16 cellular contexts compared by ENCODE assay signal in the genomic region with DNA sequence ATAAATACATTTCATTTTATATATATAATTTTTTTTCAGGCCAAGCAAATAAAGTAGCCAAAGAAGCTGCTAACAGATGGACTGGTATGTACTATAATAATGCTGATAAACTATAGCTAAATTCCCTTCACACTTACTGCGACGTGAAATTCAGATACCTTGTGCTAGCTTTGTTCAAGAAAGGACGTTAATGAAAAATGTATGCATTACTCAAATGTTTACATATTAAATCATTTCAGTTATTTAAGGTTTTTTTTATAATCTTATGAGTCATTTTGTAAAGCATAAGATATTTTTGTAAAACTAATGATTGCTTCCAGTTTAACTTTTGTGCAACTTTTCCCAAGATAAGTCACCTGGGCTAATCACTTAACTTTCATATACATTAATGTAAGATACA.
"Had no signal": no experiment of that assay in that cellular context is flagged by ENCODE, and none has a peak within 500 bp of the region (broad histone marks: within the 10 kb centered on the region; RNA-seq: fewer than 3 reads in every experiment).

No MANE protein-coding gene starts in this region.

- ATAC-seq: left lobe of liver; naive thymus-derived CD4-positive, alpha-beta T cell; right cardiac atrium; stimulated activated effector memory CD8-positive, alpha-beta T cell treated with anti-CD3 and anti-CD28 coated beads, Interleukin-12 subunit alpha, Interleukin-12 subunit beta, amount 100 ng/mL, for 72 hours; stimulated activated naive CD8-positive, alpha-beta T cell treated with anti-CD3 and anti-CD28 coated beads, Interleukin-15, Interleukin-2, amounts not matched to agents 100 U/mL and 50 U/mL, for 24 hours had no signal

- H3K27ac ChIP-seq: colonic mucosa, esophagus squamous epithelium, foreskin keratinocyte, suprapubic skin, thyroid gland had no signal

- H3K4me3 ChIP-seq: colonic mucosa, esophagus squamous epithelium, suprapubic skin, thyroid gland had no signal

- H3K27me3 Mint-ChIP-seq: naive thymus-derived CD4-positive, alpha-beta T cell; type B pancreatic cell had no signal

- H3K9me3 ChIP-seq: colonic mucosa, esophagus squamous epithelium, suprapubic skin, thyroid gland had no signal

- H3K27me3 ChIP-seq: colonic mucosa, esophagus squamous epithelium, foreskin keratinocyte, suprapubic skin, thyroid gland had no signal

- DNase-seq: colonic mucosa; esophagus squamous epithelium; islet precursor cell; naive thymus-derived CD4-positive, alpha-beta T cell; nephron progenitor cell; right cardiac atrium; small intestine; stimulated activated CD4-positive, alpha-beta T cell treated with anti-CD3 and anti-CD28 coated beads, Interleukin-4, amount 100 ng/mL, for 1 hour; stimulated activated CD8-positive, alpha-beta memory T cell treated with anti-CD3 and anti-CD28 coated beads, Interleukin-4, amount 100 ng/mL, for 48 hours; stimulated activated naive CD8-positive, alpha-beta T cell treated with anti-CD3 and anti-CD28 coated beads, Interleukin-15, Interleukin-2, amounts not matched to agents 100 U/mL and 50 U/mL, for 24 hours; thyroid gland had no signal

- H3K4me1 Mint-ChIP-seq: stimulated activated effector memory CD8-positive, alpha-beta T cell treated with anti-CD3 and anti-CD28 coated beads, Interleukin-12 subunit alpha, Interleukin-12 subunit beta, amount 100 ng/mL, for 72 hours had no signal

- H3K36me3 Mint-ChIP-seq: stimulated activated effector memory CD8-positive, alpha-beta T cell treated with anti-CD3 and anti-CD28 coated beads, Interleukin-12 subunit alpha, Interleukin-12 subunit beta, amount 100 ng/mL, for 72 hours had no signal

- H3K36me3 ChIP-seq: colonic mucosa, esophagus squamous epithelium, suprapubic skin, thyroid gland had no signal

- H3K27ac Mint-ChIP-seq: naive thymus-derived CD4-positive, alpha-beta T cell; nephron progenitor cell; stimulated activated effector memory CD8-positive, alpha-beta T cell treated with anti-CD3 and anti-CD28 coated beads, Interleukin-12 subunit alpha, Interleukin-12 subunit beta, amount 100 ng/mL, for 72 hours; type B pancreatic cell had no signal

- H3K9me3 Mint-ChIP-seq: stimulated activated effector memory CD8-positive, alpha-beta T cell treated with anti-CD3 and anti-CD28 coated beads, Interleukin-12 subunit alpha, Interleukin-12 subunit beta, amount 100 ng/mL, for 72 hours had no signal

- H3K4me1 ChIP-seq: colonic mucosa, suprapubic skin, thyroid gland had no signal

- H3K4me3 Mint-ChIP-seq: naive thymus-derived CD4-positive, alpha-beta T cell; nephron progenitor cell; stimulated activated effector memory CD8-positive, alpha-beta T cell treated with anti-CD3 and anti-CD28 coated beads, Interleukin-12 subunit alpha, Interleukin-12 subunit beta, amount 100 ng/mL, for 72 hours; type B pancreatic cell had no signal
